12 cellular contexts compared by ENCODE assay signal in genomic region chr12:27552886-27553560, GRCh38. TPM values are rescaled to one million over a fixed set of nuclear protein-coding genes. Genes with fewer than 3 reads are reported as not detected.
DNase-seq lines count a peak whose midpoint lies in the region; ATAC-seq and TF ChIP-seq lines count a peak whose summit lies in the region.
"Had no signal": no experiment of that assay in that cellular context is flagged by ENCODE, and none has a peak within 500 bp of the region (broad histone marks: within the 10 kb centered on the region; RNA-seq: fewer than 3 reads in every experiment).

No MANE protein-coding gene starts in this region.

- TF ChIP-seq CTCF in right atrium auricular region (IDR thresholded peaks at IDR 0.05) (no peak), ascending aorta (IDR thresholded peaks at IDR 0.05) (no peak), uterus (IDR thresholded peaks at IDR 0.05) (no peak)

- H3K4me3 ChIP-seq in right atrium auricular region, result no peak overlapping the region
- no peak overlapping the region for H3K4me3 ChIP-seq in ascending aorta
- no peak overlapping the region for H3K4me3 ChIP-seq in muscle layer of colon (ENCODE audit: low read depth in 1 of 2, low read length in 2 of 2)
- H3K4me3 ChIP-seq in uterus, result no peak overlapping the region
- H3K4me3 ChIP-seq: cardiac muscle cell, skin epidermis had no signal

- TF ChIP-seq POLR2A in uterus (IDR thresholded peaks at IDR 0.05), result no peak

- DNase-seq in right atrium auricular region (ENCODE audit: low spot score) (no peak), Right ventricle myocardium superior (no peak), ascending aorta (ENCODE audit: low spot score in 2 of 2) (no peak), uterus (peak in 1 of 2 donors; percentile 44), left lobe of liver (ENCODE audit: low spot score) (no peak)
- DNase-seq in stimulated activated CD4-positive, alpha-beta T cell treated with anti-CD3 and anti-CD28 coated beads, Interleukin-4, amount 100 ng/mL, for 1 hour, result no peak
- DNase-seq: activated CD4-positive, alpha-beta T cell treated with anti-CD3 and anti-CD28 coated beads, Interleukin-2, amount 50 U/mL, for 1 hour; Kasumi-1 had no signal

- H3K9me3 ChIP-seq in right atrium auricular region (no peaks in the 10 kb centered on the region), ascending aorta (no peaks in the 10 kb centered on the region), muscle layer of colon (ENCODE audit: low read length) (no peaks in the 10 kb centered on the region), uterus (no peaks in the 10 kb centered on the region)

- no peak overlapping the region for H3K9ac ChIP-seq in muscle layer of colon (ENCODE audit: low read length)

- H3K36me3 ChIP-seq in right atrium auricular region, result no peaks in the 10 kb centered on the region
- no peaks in the 10 kb centered on the region for H3K36me3 ChIP-seq in ascending aorta
- H3K36me3 ChIP-seq in muscle layer of colon (ENCODE audit: insufficient read depth, low read length), result no peaks in the 10 kb centered on the region
- H3K36me3 ChIP-seq in uterus, result no peaks in the 10 kb centered on the region
- H3K36me3 ChIP-seq: cardiac muscle cell had no signal

- H3K27ac ChIP-seq in right atrium auricular region, result peak overlapping the region; percentile 80 to 89
- peak overlapping the region; percentile 65 to 71 for H3K27ac ChIP-seq in ascending aorta
- peak overlapping the region; percentile 6 for H3K27ac ChIP-seq in muscle layer of colon (ENCODE audit: low read depth, low read length)
- peak overlapping the region; percentile 70 to 76 for H3K27ac ChIP-seq in uterus
- H3K27ac ChIP-seq: cardiac muscle cell had no signal

- ATAC-seq in Right ventricle myocardium superior (ENCODE audit: poor library complexity), result no peak
- ATAC-seq in HG03175 (IDR thresholded peaks at IDR 0.05; ENCODE audit: unreplicated experiment), result no peak
- ATAC-seq in left lobe of liver, result no peak

- H3K4me1 ChIP-seq in right atrium auricular region (peaks cover 0 to 98% of the 10 kb centered on the region in 2 donors), ascending aorta (peaks cover 12 to 60% of the 10 kb centered on the region in 2 donors), muscle layer of colon (ENCODE audit: insufficient read depth, low read length) (peaks cover 85% of the 10 kb centered on the region), uterus (peaks cover 11 to 20% of the 10 kb centered on the region in 2 donors)

- intact Hi-C loops in Right ventricle myocardium superior (cut with DNase I) (no loop called here), ascending aorta (cut with DNase I) (no loop called here), uterus (cut with DNase I; ENCODE audit: low total_unique reads) (no loop called here)

- H3K27me3 ChIP-seq in right atrium auricular region (no peaks in the 10 kb centered on the region), ascending aorta (no peaks in the 10 kb centered on the region), muscle layer of colon (ENCODE audit: control insufficient read depth in 1 of 2, insufficient read depth in 2 of 2, low read length in 2 of 2) (no peaks in the 10 kb centered on the region), uterus (no peaks in the 10 kb centered on the region)
- H3K27me3 ChIP-seq: cardiac muscle cell had no signal

RNA-seq across cellular contexts. Expression of gene PPFIBP1, which starts 29.0 kb away (rescaled TPM):
- 10 to 100 TPM; 65.2 to 66.0 TPM for total RNA-seq in right atrium auricular region
- total RNA-seq in Right ventricle myocardium superior, result 292 TPM
- 56.4 TPM for total RNA-seq in ascending aorta
- total RNA-seq in uterus, result 100 to 1,000 TPM in 1 of 4 donors, 10 to 100 TPM in 3; 43.8 to 139 (median 82.7) TPM
- total RNA-seq in left lobe of liver, result 34.9 TPM

Comparison
In these comparisons a context has a peak if more than half of its experiments do, and no peak if none do; other contexts are left out.
1. H3K27ac ChIP-seq: peak in every context shown above with its lines; median percentile 84 in right atrium auricular region; 73 in uterus; 68 in ascending aorta; 6 in muscle layer of colon.